1 cellular context compared by ENCODE assay signal in the genomic region with DNA sequence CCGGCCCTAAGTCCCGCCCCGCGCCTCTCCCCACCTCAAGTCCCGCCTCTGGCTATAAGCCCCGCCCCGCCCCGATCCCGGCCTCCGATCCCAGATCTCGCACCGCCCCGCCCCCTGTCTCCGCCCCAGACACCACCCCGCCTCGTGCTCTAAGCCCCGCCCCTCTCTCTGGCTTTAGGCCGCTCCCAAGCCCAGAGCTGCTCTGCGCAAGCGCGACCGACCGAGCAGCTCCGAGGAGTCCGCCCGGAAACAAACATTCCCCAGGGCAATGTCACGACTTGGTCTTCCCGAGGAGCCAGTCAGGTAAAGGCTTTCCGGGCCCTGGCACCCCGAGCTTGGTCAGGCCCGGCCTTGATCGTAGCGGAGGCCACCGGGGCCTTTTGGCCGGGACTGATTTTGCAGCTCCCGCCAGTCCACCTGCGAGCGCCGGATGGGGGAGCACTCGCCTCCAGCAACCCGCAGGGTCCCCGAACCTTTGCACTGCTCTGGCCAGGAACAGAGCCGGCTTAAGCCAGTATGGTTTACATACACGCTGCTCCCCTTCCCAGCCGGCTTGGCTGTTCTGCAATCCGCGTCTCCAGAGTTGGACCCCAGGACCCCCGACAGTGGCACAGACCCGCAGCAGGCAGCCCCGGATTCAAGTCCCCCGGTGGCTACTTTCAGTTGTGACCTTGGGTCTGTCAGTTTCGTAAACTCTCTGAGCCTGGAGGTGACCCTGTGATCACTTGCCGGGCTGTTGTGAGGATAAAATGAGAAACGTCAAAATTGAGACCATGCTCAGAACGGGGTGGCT.
TF ChIP-seq lines count a peak whose summit lies in the region.

Gene NUDT7, plus strand, starts transcription at position 200 of the 793 bp plus-strand sequence. Its CDS starts 69 bp downstream, at position 269.

TF ChIP-seq in HepG2, 621 proteins besides CTCF, POLR2A, EP300 and RAD21 (continued from another document and continues in another):
- TF ChIP-seq ZNF639 (CRISPR knock-in tag; conservative IDR thresholded peaks at IDR 0.05) (peak; percentile 83), ATF2 (CRISPR knock-in tag; IDR thresholded peaks at IDR 0.05) (peak; percentile 76), FOXC1 (CRISPR knock-in tag; IDR thresholded peaks at IDR 0.05; ENCODE audit: borderline replicate concordance) (no peak; the same call in 1 of the 2 replicates), ZBTB10 (CRISPR knock-in tag; IDR thresholded peaks at IDR 0.05; ENCODE audit: borderline replicate concordance) (peak; percentile 87; the same call in 1 of the 2 replicates), RBFOX2 (IDR thresholded peaks at IDR 0.05; ENCODE audit: low read depth, low read length) (peak; percentile 92), ZNF609 (CRISPR knock-in tag; IDR thresholded peaks at IDR 0.05; ENCODE audit: borderline replicate concordance) (no peak), ZNF256 (CRISPR knock-in tag; conservative IDR thresholded peaks at IDR 0.05) (peak; percentile 71), ZNF225 (CRISPR knock-in tag; IDR thresholded peaks at IDR 0.05) (peak; percentile 95), RBM39 (IDR thresholded peaks at IDR 0.05; ENCODE audit: low read depth, low read length, poor library complexity, severe bottlenecking) (peak; percentile 84), FOXO4 (CRISPR knock-in tag; conservative IDR thresholded peaks at IDR 0.05) (no peak)
- TF ChIP-seq, protein P1, sequence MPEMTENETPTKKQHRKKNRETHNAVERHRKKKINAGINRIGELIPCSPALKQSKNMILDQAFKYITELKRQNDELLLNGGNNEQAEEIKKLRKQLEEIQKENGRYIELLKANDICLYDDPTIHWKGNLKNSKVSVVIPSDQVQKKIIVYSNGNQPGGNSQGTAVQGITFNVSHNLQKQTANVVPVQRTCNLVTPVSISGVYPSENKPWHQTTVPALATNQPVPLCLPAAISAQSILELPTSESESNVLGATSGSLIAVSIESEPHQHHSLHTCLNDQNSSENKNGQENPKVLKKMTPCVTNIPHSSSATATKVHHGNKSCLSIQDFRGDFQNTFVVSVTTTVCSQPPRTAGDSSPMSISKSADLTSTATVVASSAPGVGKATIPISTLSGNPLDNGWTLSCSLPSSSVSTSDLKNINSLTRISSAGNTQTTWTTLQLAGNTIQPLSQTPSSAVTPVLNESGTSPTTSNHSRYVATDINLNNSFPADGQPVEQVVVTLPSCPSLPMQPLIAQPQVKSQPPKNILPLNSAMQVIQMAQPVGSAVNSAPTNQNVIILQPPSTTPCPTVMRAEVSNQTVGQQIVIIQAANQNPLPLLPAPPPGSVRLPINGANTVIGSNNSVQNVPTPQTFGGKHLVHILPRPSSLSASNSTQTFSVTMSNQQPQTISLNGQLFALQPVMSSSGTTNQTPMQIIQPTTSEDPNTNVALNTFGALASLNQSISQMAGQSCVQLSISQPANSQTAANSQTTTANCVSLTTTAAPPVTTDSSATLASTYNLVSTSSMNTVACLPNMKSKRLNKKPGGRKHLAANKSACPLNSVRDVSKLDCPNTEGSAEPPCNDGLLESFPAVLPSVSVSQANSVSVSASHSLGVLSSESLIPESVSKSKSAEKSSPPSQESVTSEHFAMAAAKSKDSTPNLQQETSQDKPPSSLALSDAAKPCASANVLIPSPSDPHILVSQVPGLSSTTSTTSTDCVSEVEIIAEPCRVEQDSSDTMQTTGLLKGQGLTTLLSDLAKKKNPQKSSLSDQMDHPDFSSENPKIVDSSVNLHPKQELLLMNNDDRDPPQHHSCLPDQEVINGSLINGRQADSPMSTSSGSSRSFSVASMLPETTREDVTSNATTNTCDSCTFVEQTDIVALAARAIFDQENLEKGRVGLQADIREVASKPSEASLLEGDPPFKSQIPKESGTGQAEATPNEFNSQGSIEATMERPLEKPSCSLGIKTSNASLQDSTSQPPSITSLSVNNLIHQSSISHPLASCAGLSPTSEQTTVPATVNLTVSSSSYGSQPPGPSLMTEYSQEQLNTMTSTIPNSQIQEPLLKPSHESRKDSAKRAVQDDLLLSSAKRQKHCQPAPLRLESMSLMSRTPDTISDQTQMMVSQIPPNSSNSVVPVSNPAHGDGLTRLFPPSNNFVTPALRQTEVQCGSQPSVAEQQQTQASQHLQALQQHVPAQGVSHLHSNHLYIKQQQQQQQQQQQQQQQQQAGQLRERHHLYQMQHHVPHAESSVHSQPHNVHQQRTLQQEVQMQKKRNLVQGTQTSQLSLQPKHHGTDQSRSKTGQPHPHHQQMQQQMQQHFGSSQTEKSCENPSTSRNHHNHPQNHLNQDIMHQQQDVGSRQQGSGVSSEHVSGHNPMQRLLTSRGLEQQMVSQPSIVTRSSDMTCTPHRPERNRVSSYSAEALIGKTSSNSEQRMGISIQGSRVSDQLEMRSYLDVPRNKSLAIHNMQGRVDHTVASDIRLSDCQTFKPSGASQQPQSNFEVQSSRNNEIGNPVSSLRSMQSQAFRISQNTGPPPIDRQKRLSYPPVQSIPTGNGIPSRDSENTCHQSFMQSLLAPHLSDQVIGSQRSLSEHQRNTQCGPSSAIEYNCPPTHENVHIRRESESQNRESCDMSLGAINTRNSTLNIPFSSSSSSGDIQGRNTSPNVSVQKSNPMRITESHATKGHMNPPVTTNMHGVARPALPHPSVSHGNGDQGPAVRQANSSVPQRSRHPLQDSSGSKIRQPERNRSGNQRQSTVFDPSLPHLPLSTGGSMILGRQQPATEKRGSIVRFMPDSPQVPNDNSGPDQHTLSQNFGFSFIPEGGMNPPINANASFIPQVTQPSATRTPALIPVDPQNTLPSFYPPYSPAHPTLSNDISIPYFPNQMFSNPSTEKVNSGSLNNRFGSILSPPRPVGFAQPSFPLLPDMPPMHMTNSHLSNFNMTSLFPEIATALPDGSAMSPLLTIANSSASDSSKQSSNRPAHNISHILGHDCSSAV (CRISPR knock-in tag; IDR thresholded peaks at IDR 0.05; ENCODE audit: borderline replicate concordance): 0 out of 2 replicates have a peak, but pooled peaks have one; percentile 81
